ENCODE assay signal across 17 cellular contexts in the genomic region with DNA sequence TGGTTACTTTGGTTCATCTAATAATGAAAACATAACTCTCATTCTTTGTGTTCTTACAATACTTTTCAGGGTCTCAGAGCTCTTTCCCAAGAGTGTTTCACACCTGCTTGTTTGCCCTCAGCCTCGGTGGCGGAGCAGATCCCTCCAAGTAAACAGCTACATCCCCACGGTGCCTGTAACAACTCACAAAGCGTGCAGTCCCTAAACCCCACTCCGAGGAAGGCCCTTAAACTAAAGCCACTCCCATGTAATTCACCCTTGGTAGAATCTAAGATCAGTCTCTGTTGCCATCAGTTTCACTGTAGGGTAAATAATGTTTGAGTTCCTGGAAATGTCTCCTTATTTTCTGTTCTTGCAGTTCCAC.
DNase-seq lines count a peak whose midpoint lies in the region; ATAC-seq and TF ChIP-seq lines count a peak whose summit lies in the region.
"Had no signal": no experiment of that assay in that cellular context is flagged by ENCODE, and none has a peak within 500 bp of the region (broad histone marks: within the 10 kb centered on the region; RNA-seq: fewer than 3 reads in every experiment).

No MANE protein-coding gene starts in this region.

- H2AFZ ChIP-seq in PC-9: no peak overlapping the region

- intact Hi-C loops in Panc1 (cut with micrococcal nuclease; ENCODE audit: unreplicated experiment) (no loop called here), PC-9 (cut with micrococcal nuclease; ENCODE audit: unreplicated experiment) (loop anchor here (5.0 kb wide), 1 partner anchor 36 kb away; no protein-coding TSS in a partner anchor), aorta (cut with DNase I) (no loop called here)

- H3K36me3 ChIP-seq in HEK293 (ENCODE audit: control insufficient read depth in 2 of 2, insufficient read depth in 1 of 2, low read length in 2 of 2): no peaks in the 10 kb centered on the region
- no peaks in the 10 kb centered on the region for H3K36me3 ChIP-seq in Panc1 (ENCODE audit: control insufficient read depth, insufficient read depth, low read length)
- no peaks in the 10 kb centered on the region for H3K36me3 ChIP-seq in muscle layer of duodenum (ENCODE audit: control insufficient read depth in 1 of 2, insufficient read depth in 2 of 2, low read length in 2 of 2)
- H3K36me3 ChIP-seq in PC-9 (ENCODE audit: low read depth): no peaks in the 10 kb centered on the region
- H3K36me3 ChIP-seq in aorta (ENCODE audit: control insufficient read depth in 1 of 2, insufficient read depth in 2 of 2, low read length in 1 of 2): no peaks in the 10 kb centered on the region
- H3K36me3 ChIP-seq: SJSA1 had no signal

- H4K20me1 ChIP-seq in PC-9 (ENCODE audit: insufficient read depth): no peaks in the 10 kb centered on the region

- H3K9me2 ChIP-seq in PC-9 (ENCODE audit: insufficient read depth): no peaks in the 10 kb centered on the region

- no peak for DNase-seq in Panc1 (ENCODE audit: low read depth, low spot score)
- DNase-seq in type B pancreatic cell (ENCODE audit: extremely low spot score, unreplicated experiment): no peak
- no peak for DNase-seq in T-cell
- no peak for DNase-seq in PC-9
- no peak for DNase-seq in aorta
- DNase-seq: Caco-2, GDM1, GOT3, KG1, NCI-H1105 treated with DMSO at 0.1 percent for 48 hours, NCI-H1694, NCI-H2081 treated with DMSO at 0.1 percent for 48 hours, NCI-H82 had no signal

- H3K4me3 Mint-ChIP-seq in type B pancreatic cell (peak overlapping the region; percentile 73), T-cell (no peak overlapping the region)

- H3K4me3 ChIP-seq in HEK293 (ENCODE audit: low read depth, low read length) (no peak overlapping the region), Panc1 (ENCODE audit: low read depth in 2 of 2, low read length in 2 of 2) (no peak overlapping the region), muscle layer of duodenum (ENCODE audit: low read depth in 1 of 2, low read length in 2 of 2) (no peak overlapping the region), PC-9 (no peak overlapping the region), aorta (ENCODE audit: low read length in 2 of 2) (no peak overlapping the region)
- H3K4me3 ChIP-seq: SJSA1 had no signal

- H3K79me2 ChIP-seq in PC-9 (ENCODE audit: low read depth): no peaks in the 10 kb centered on the region

- CTCF ChIA-PET in HEK293 (lab: Yijun Ruan, JAX): interaction anchor here (1.1 to 1.3 kb wide), 2 partner anchors 9 kb away, joined by 3 read pairs; no protein-coding TSS in a partner anchor
- CTCF ChIA-PET in Panc1 (lab: Charles Lee): no interaction called here
- CTCF ChIA-PET in T-cell (lab: Charles Lee): no interaction called here
- CTCF ChIA-PET in PC-9 (lab: Charles Lee): no interaction called here

- no peak for ATAC-seq in Panc1
- ATAC-seq in T-cell (replicated peaks in 1 of 4): no peak
- ATAC-seq in aorta (ENCODE audit: low FRiP score): no peak
- ATAC-seq: HepG2 had no signal

- H3K4me2 ChIP-seq in PC-9: no peak overlapping the region

- TF ChIP-seq CTCF in HEK293 (tag by site-specific recombination; IDR thresholded peaks at IDR 0.05) (no peak), Panc1 (IDR thresholded peaks at IDR 0.05) (no peak), type B pancreatic cell (conservative IDR thresholded peaks at IDR 0.05) (no peak), PC-9 (conservative IDR thresholded peaks at IDR 0.05) (no peak)

- 48 to 53% methylated on average over 5 of the region's 5 CpGs for WGBS in aorta, 2 donors

- peaks cover 8% of the 10 kb centered on the region for H3K27me3 Mint-ChIP-seq in type B pancreatic cell
- H3K27me3 Mint-ChIP-seq in T-cell: peaks cover 2 to 5% of the 10 kb centered on the region in 2 donors

- H3K9me3 Mint-ChIP-seq in type B pancreatic cell (peaks cover 3% of the 10 kb centered on the region), T-cell (peaks cover 0 to 2% (median 0%) of the 10 kb centered on the region in 3 donors)

- H3K27ac ChIP-seq in HEK293 (ENCODE audit: extremely low read depth, low read depth, low read length): no peak overlapping the region
- H3K27ac ChIP-seq in Panc1 (ENCODE audit: low read length): peak overlapping the region; percentile 83
- H3K27ac ChIP-seq in muscle layer of duodenum (ENCODE audit: low read length): peak overlapping the region; percentile 29
- H3K27ac ChIP-seq in PC-9: no peak overlapping the region
- H3K27ac ChIP-seq in aorta (ENCODE audit: low read depth in 1 of 2, low read length in 2 of 2): no peak overlapping the region
- H3K27ac ChIP-seq: SJSA1 had no signal

- H3F3A ChIP-seq in PC-9 (ENCODE audit: insufficient read depth, low read depth): peaks cover 24% of the 10 kb centered on the region

- POLR2A ChIA-PET in HEK293 (lab: Yijun Ruan, JAX) (no interaction called here), Panc1 (lab: Charles Lee) (no interaction called here), T-cell (lab: Charles Lee) (no interaction called here), PC-9 (lab: Charles Lee; ENCODE audit: unreplicated experiment) (interaction anchor here (0.7 kb wide), 1 partner anchor 10 kb away, joined by 3 read pairs; no protein-coding TSS in a partner anchor)

- H3K4me1 Mint-ChIP-seq in type B pancreatic cell (ENCODE audit: unreplicated experiment) (peaks cover 69% of the 10 kb centered on the region), T-cell (no peaks in the 10 kb centered on the region)

- H3K27ac Mint-ChIP-seq in type B pancreatic cell: peak overlapping the region; percentile 96
- H3K27ac Mint-ChIP-seq in T-cell: no peak overlapping the region

- BruUV-seq in Panc1 (replicated peaks; lab: Mats Ljungman, UMichigan): no TSS peak
- BruUV-seq in PC-9 (replicated peaks; lab: Mats Ljungman, UMichigan): no TSS peak

- H3K27me3 ChIP-seq in Panc1 (ENCODE audit: control insufficient read depth, insufficient read depth, low read length) (no peaks in the 10 kb centered on the region), muscle layer of duodenum (ENCODE audit: low read depth, low read length) (no peaks in the 10 kb centered on the region), PC-9 (ENCODE audit: insufficient read depth, low read depth) (no peaks in the 10 kb centered on the region), aorta (ENCODE audit: control insufficient read depth in 1 of 2, insufficient read depth in 2 of 2, low read length in 1 of 2) (no peaks in the 10 kb centered on the region)
- H3K27me3 ChIP-seq: SJSA1 had no signal

- H3K4me1 ChIP-seq in HEK293 (ENCODE audit: control insufficient read depth, insufficient read depth, low read length) (peaks cover 16% of the 10 kb centered on the region), Panc1 (ENCODE audit: control insufficient read depth, insufficient read depth, low read length) (peaks cover 53% of the 10 kb centered on the region), muscle layer of duodenum (ENCODE audit: control insufficient read depth in 1 of 2, insufficient read depth in 2 of 2, low read length in 2 of 2) (peaks cover 0 to 18% of the 10 kb centered on the region in 2 donors), PC-9 (replicated peaks; ENCODE audit: insufficient read depth) (peaks cover 28% of the 10 kb centered on the region), aorta (ENCODE audit: control insufficient read depth in 1 of 2, insufficient read depth in 2 of 2, low read length in 2 of 2) (no peaks in the 10 kb centered on the region)
- H3K4me1 ChIP-seq: Caco-2 had no signal

- no peaks in the 10 kb centered on the region for H3K9me3 ChIP-seq in HEK293 (ENCODE audit: control insufficient read depth, insufficient read depth, low read depth, low read length)
- no peaks in the 10 kb centered on the region for H3K9me3 ChIP-seq in Panc1 (ENCODE audit: control insufficient read depth, insufficient read depth, low read depth, low read length)
- no peaks in the 10 kb centered on the region for H3K9me3 ChIP-seq in muscle layer of duodenum (ENCODE audit: control insufficient read depth in 1 of 2, low read length in 2 of 2)
- H3K9me3 ChIP-seq in PC-9 (ENCODE audit: insufficient read depth, low read depth): no peaks in the 10 kb centered on the region
- peaks cover 2% of the 10 kb centered on the region for H3K9me3 ChIP-seq in aorta (ENCODE audit: control insufficient read depth, low read length)
- H3K9me3 ChIP-seq: Caco-2, SJSA1 had no signal

- in situ Hi-C loops in Panc1 (cut with HindIII; ENCODE audit: low pct_unique_long_range_greater_than_20kb, low sequenced_read_pairs): no loop called here

- no peaks in the 10 kb centered on the region for H3K36me3 Mint-ChIP-seq in type B pancreatic cell
- no peaks in the 10 kb centered on the region for H3K36me3 Mint-ChIP-seq in T-cell

TF ChIP-seq in HEK293, 187 proteins besides CTCF, POLR2A, EP300 and RAD21:
- TF ChIP-seq MZF1 (tag by site-specific recombination; IDR thresholded peaks at IDR 0.05; ENCODE audit: borderline replicate concordance) (peak; percentile 69; the same call in 1 of the 2 replicates), ZNF701 (tag by site-specific recombination; IDR thresholded peaks at IDR 0.05) (no peak)

Comparison
In these comparisons a context has a peak if more than half of its experiments do, and no peak if none do; other contexts are left out.
1. H3K27ac ChIP-seq: peak in Panc1 (single experiment) and muscle layer of duodenum (single experiment); none in HEK293 (single experiment), PC-9 (single experiment) and aorta (0 of 2).